Comparison of ENCODE assay signal across 13 cellular contexts in genomic region chr7:44378744-44379143, GRCh38. TPM values are rescaled to one million over a fixed set of nuclear protein-coding genes. Genes with fewer than 3 reads are reported as not detected.
A peak's percentile ranks its signal among the peaks of the same experiment; 100 is the strongest.
DNase-seq lines count a peak whose midpoint lies in the region; ATAC-seq, FAIRE-seq and TF ChIP-seq lines count a peak whose summit lies in the region.
"Had no signal": no experiment of that assay in that cellular context is flagged by ENCODE, and none has a peak within 500 bp of the region (broad histone marks: within the 10 kb centered on the region; RNA-seq: fewer than 3 reads in every experiment).

No MANE protein-coding gene starts in this region.

- no peak for TF ChIP-seq CTCF in AG09319 (IDR thresholded peaks at IDR 0.05; ENCODE audit: low read depth, low read length)
- TF ChIP-seq CTCF in astrocyte (IDR thresholded peaks at IDR 0.05; ENCODE audit: insufficient read depth, low read depth, low read length): no peak
- TF ChIP-seq CTCF in kidney epithelial cell (IDR thresholded peaks at IDR 0.05; ENCODE audit: insufficient read depth, low read length, poor library complexity, severe bottlenecking): no peak

- H3K79me2 ChIP-seq in astrocyte (ENCODE audit: insufficient read depth, low read length): no peaks in the 10 kb centered on the region

- peaks cover 15% of the 10 kb centered on the region for H3K27me3 Mint-ChIP-seq in astrocyte (ENCODE audit: low read depth, unreplicated experiment)

- peak overlapping the region; percentile 64 for H3K4me2 ChIP-seq in astrocyte (ENCODE audit: low read length)

- peak; percentile 78 for FAIRE-seq in astrocyte (lab: Jason Lieb, UNC)
- FAIRE-seq: frontal cortex had no signal

- ATAC-seq in GM19467 (IDR thresholded peaks at IDR 0.05; ENCODE audit: unreplicated experiment): no peak

- H3K9me3 ChIP-seq in astrocyte (ENCODE audit: insufficient read depth, low read depth, low read length): no peaks in the 10 kb centered on the region

- peaks cover 55% of the 10 kb centered on the region for H3K4me1 ChIP-seq in astrocyte (ENCODE audit: insufficient read depth, low read length)

- DNase-seq in AG09319 (ENCODE audit: extremely low read depth, low read depth) (peak; percentile 23), HPDE6-E6E7 (ENCODE audit: extremely low spot score) (peak; percentile 67), astrocyte (ENCODE audit: low read depth) (peak; percentile 84), kidney epithelial cell (ENCODE audit: low read depth) (peak; percentile 43), germinal center (ENCODE audit: low spot score) (no peak), GM19238 (ENCODE audit: insufficient read length, low spot score) (no peak), NCI-H2227 treated with DMSO at 0.1 percent for 48 hours (lab: John Stamatoyannopoulos, UW) (no peak)
- DNase-seq: activated effector memory CD4-positive, alpha-beta T cell treated with Interleukin-2 at 50 U/mL for 16 hours; naive B cell; NCI-H345; T-helper 9 cell had no signal

- peaks cover 40% of the 10 kb centered on the region for H3K4me1 Mint-ChIP-seq in astrocyte (ENCODE audit: low read depth, unreplicated experiment)

- H3K36me3 Mint-ChIP-seq in astrocyte (ENCODE audit: low read depth, unreplicated experiment): peaks cover 6% of the 10 kb centered on the region
- H3K36me3 Mint-ChIP-seq: naive B cell had no signal

- no peak overlapping the region for H3K4me3 ChIP-seq in astrocyte (ENCODE audit: insufficient read depth, low read depth, low read length)
- no peak overlapping the region for H3K4me3 ChIP-seq in kidney epithelial cell (ENCODE audit: low read depth, low read length)

- no peaks in the 10 kb centered on the region for H3K27me3 ChIP-seq in astrocyte (ENCODE audit: insufficient read depth, low read length)
- H3K27me3 ChIP-seq in kidney epithelial cell (ENCODE audit: control insufficient read depth, insufficient read depth, low read length): no peaks in the 10 kb centered on the region

- H3K9ac ChIP-seq in astrocyte (ENCODE audit: low read length): no peak overlapping the region

- H3K36me3 ChIP-seq in astrocyte (ENCODE audit: insufficient read depth, low read length) (peaks cover 2% of the 10 kb centered on the region), kidney epithelial cell (ENCODE audit: control insufficient read depth, insufficient read depth, low read length) (peaks cover 3% of the 10 kb centered on the region)

- H4K20me1 ChIP-seq in astrocyte (ENCODE audit: insufficient read depth, low read length): peaks cover 3% of the 10 kb centered on the region

- peak overlapping the region; percentile 78 for H3K27ac Mint-ChIP-seq in astrocyte (ENCODE audit: unreplicated experiment)

- no peaks in the 10 kb centered on the region for H3K9me3 Mint-ChIP-seq in astrocyte (ENCODE audit: unreplicated experiment)
- H3K9me3 Mint-ChIP-seq: naive B cell had no signal

- H3K4me3 Mint-ChIP-seq in astrocyte (ENCODE audit: unreplicated experiment): peak overlapping the region; percentile 22
- H3K4me3 Mint-ChIP-seq: naive B cell had no signal

- peak overlapping the region; percentile 61 for H3K27ac ChIP-seq in astrocyte (ENCODE audit: low read depth, low read length)

- no peak overlapping the region for H2AFZ ChIP-seq in astrocyte (ENCODE audit: low read depth, low read length)

RNA-seq across cellular contexts. Expression of gene CAMK2B, which starts 53.4 kb away (rescaled TPM):
- 0.18 TPM in 1 of 2 replicates, not detected in the other for total RNA-seq in astrocyte
- 0.68 TPM in 1 of 2 replicates, not detected in the other for total RNA-seq in kidney epithelial cell

Comparison
In these comparisons a context has a peak if more than half of its experiments do, and no peak if none do; other contexts are left out.
1. DNase-seq: peak in AG09319 (single experiment), HPDE6-E6E7 (single experiment), astrocyte (single experiment) and kidney epithelial cell (single experiment); none in germinal center (single experiment), GM19238 (single experiment) and NCI-H2227 treated with DMSO at 0.1 percent for 48 hours (single experiment).